In genomic region chr17:72733619-72734282, GRCh38 we compare ENCODE assay signal across 21 cellular contexts.
DNase-seq lines count a peak whose midpoint lies in the region; ATAC-seq, FAIRE-seq and TF ChIP-seq lines count a peak whose summit lies in the region.
"Had no signal": no experiment of that assay in that cellular context is flagged by ENCODE, and none has a peak within 500 bp of the region (broad histone marks: within the 10 kb centered on the region; RNA-seq: fewer than 3 reads in every experiment).

No MANE protein-coding gene starts in this region.

- H3K4me2 ChIP-seq in mammary epithelial cell (ENCODE audit: insufficient read depth, low read depth, low read length), result no peak overlapping the region
- H3K4me2 ChIP-seq: PC-9 had no signal

- no peaks in the 10 kb centered on the region for H3K9me3 ChIP-seq in mammary epithelial cell (replicated peaks; ENCODE audit: insufficient read depth, low read length)
- H3K9me3 ChIP-seq: esophagus muscularis mucosa had no signal

- H3K4me3 ChIP-seq in bronchial epithelial cell (ENCODE audit: low read depth, low read length) (no peak overlapping the region), mammary epithelial cell (replicated peaks in 1 of 3; ENCODE audit: insufficient read depth in 1 of 3, low read depth in 2 of 3, low read length in 3 of 3) (no peak overlapping the region)
- H3K4me3 ChIP-seq: esophagus muscularis mucosa, PC-9 had no signal

- H3K27ac ChIP-seq in mammary epithelial cell (ENCODE audit: insufficient read depth, low read depth, low read length), result no peak overlapping the region
- H3K27ac ChIP-seq: esophagus muscularis mucosa, parathyroid adenoma, PC-9 had no signal

- CTCF ChIA-PET in mammary epithelial cell (lab: Charles Lee; ENCODE audit: low non-redundant PET), result no interaction called here

- no peaks in the 10 kb centered on the region for H3K27me3 ChIP-seq in bronchial epithelial cell (ENCODE audit: control insufficient read depth, insufficient read depth, low read length)
- no peaks in the 10 kb centered on the region for H3K27me3 ChIP-seq in mammary epithelial cell (ENCODE audit: insufficient read depth, low read length)
- H3K27me3 ChIP-seq: esophagus muscularis mucosa had no signal

- in situ Hi-C loops in mammary epithelial cell (cut with MboI; ENCODE audit: low sequenced_read_pairs in 2 of 2), result loop anchor here in 1 of 2 donors (25.0 kb wide), 1 partner anchor 629 kb away; no protein-coding TSS in a partner anchor

- FAIRE-seq in GM12892 (lab: Jason Lieb, UNC), result peak; percentile 24
- peak; percentile 32 for FAIRE-seq in bronchial epithelial cell (lab: Jason Lieb, UNC)

- H3K27ac Mint-ChIP-seq in mesothelial cell of epicardium, result no peak overlapping the region
- H3K27ac Mint-ChIP-seq: activated T-helper 2 cell treated with anti-CD3 and anti-CD28 coated beads, Interferon-gamma antibody, Interleukin-2, Interleukin-4, amounts not matched to agents 10 μg/mL and 5 μg/mL and 100 μg/mL, durations not matched to agents 14 hours and 24 hours and 36 hours; CD4-positive, alpha-beta memory T cell had no signal

- H3K4me1 ChIP-seq in mammary epithelial cell (ENCODE audit: insufficient read depth, low read length), result no peaks in the 10 kb centered on the region
- H3K4me1 ChIP-seq: esophagus muscularis mucosa, parathyroid adenoma had no signal

- H3K36me3 ChIP-seq in bronchial epithelial cell (ENCODE audit: control insufficient read depth, insufficient read depth, low read length) (no peaks in the 10 kb centered on the region), mammary epithelial cell (ENCODE audit: insufficient read depth, low read length) (no peaks in the 10 kb centered on the region)

- no peak for DNase-seq in GM12892 (ENCODE audit: insufficient read length)
- DNase-seq in bronchial epithelial cell (ENCODE audit: low read depth), result no peak
- no peak for DNase-seq in mammary epithelial cell
- no peak for DNase-seq in DMS 273 (lab: John Stamatoyannopoulos, UW; ENCODE audit: unreplicated experiment)
- DNase-seq in mesothelial cell of epicardium (ENCODE audit: low spot score in 2 of 2, unreplicated experiment in 2 of 2), result no peak
- DNase-seq: activated CD4-positive, alpha-beta T cell treated with anti-CD3 and anti-CD28 coated beads for 1 hour; amniotic stem cell; caudate nucleus; CD4-positive, alpha-beta memory T cell; DMS79; glutamatergic neuron; NCI-H1930; NCI-H510A treated with DMSO at 0.1 percent for 48 hours; PC-9; stimulated activated CD4-positive, alpha-beta T cell treated with anti-CD3 and anti-CD28 coated beads, Interleukin-2, amount 100 ng/mL, for 48 hours had no signal

- H4K20me1 ChIP-seq in mammary epithelial cell (ENCODE audit: insufficient read depth, low read length), result no peaks in the 10 kb centered on the region

- no peaks in the 10 kb centered on the region for H3K36me3 Mint-ChIP-seq in mesothelial cell of epicardium

- peaks cover 8% of the 10 kb centered on the region for H3K4me1 Mint-ChIP-seq in mesothelial cell of epicardium

- no peaks in the 10 kb centered on the region for H3K9me3 Mint-ChIP-seq in mesothelial cell of epicardium
- H3K9me3 Mint-ChIP-seq: activated T-helper 2 cell treated with anti-CD3 and anti-CD28 coated beads, Interferon-gamma antibody, Interleukin-2, Interleukin-4, amounts not matched to agents 10 μg/mL and 5 μg/mL and 100 μg/mL, durations not matched to agents 14 hours and 24 hours and 36 hours; CD4-positive, alpha-beta memory T cell had no signal

- no peak overlapping the region for H3K4me3 Mint-ChIP-seq in mesothelial cell of epicardium
- H3K4me3 Mint-ChIP-seq: CD4-positive, alpha-beta memory T cell had no signal

- no peaks in the 10 kb centered on the region for H3K79me2 ChIP-seq in mammary epithelial cell (ENCODE audit: insufficient read depth, low read length)
- H3K79me2 ChIP-seq: parathyroid adenoma had no signal

- no peak overlapping the region for H3K9ac ChIP-seq in mammary epithelial cell (ENCODE audit: insufficient read depth, low read length)
- H3K9ac ChIP-seq: parathyroid adenoma had no signal

- intact Hi-C loops in mammary epithelial cell (cut with micrococcal nuclease), result no loop called here

- no peak for TF ChIP-seq POLR2A in GM12892 (IDR thresholded peaks at IDR 0.05; ENCODE audit: low read depth, low read length)

- TF ChIP-seq CTCF in bronchial epithelial cell (IDR thresholded peaks at IDR 0.05; ENCODE audit: insufficient read depth, low read length, severe bottlenecking) (no peak), mammary epithelial cell (conservative IDR thresholded peaks at IDR 0.05 in 1 of 2, IDR thresholded peaks at IDR 0.05 in 1 of 2; ENCODE audit: extremely low read depth in 1 of 2, insufficient read depth in 1 of 2, low read depth in 1 of 2, low read length in 2 of 2) (no peak), mesothelial cell of epicardium (IDR thresholded peaks at IDR 0.05; ENCODE audit: unreplicated experiment) (no peak)

- BruUV-seq in mammary epithelial cell (replicated peaks; lab: Mats Ljungman, UMichigan), result no TSS peak

- 54% methylated on average over 3 of the region's 3 CpGs for WGBS in mammary epithelial cell (ENCODE audit: low coverage, missing lambda C conversion rate)

- dilution Hi-C loops in mammary epithelial cell (cut with HindIII; ENCODE audit: low sequenced_read_pairs), result no loop called here

- no peak overlapping the region for H2AFZ ChIP-seq in mammary epithelial cell (ENCODE audit: low read depth, low read length)
- H2AFZ ChIP-seq: parathyroid adenoma, PC-9 had no signal

- H3K27me3 Mint-ChIP-seq in mesothelial cell of epicardium (ENCODE audit: low read depth), result no peaks in the 10 kb centered on the region
- H3K27me3 Mint-ChIP-seq: CD4-positive, alpha-beta memory T cell had no signal

- ATAC-seq in GM19463 (IDR thresholded peaks at IDR 0.05; ENCODE audit: unreplicated experiment) (peak; percentile 75), HG03103 (IDR thresholded peaks at IDR 0.05; ENCODE audit: low read depth, unreplicated experiment) (peak; percentile 68), HG03520 (IDR thresholded peaks at IDR 0.05; ENCODE audit: unreplicated experiment) (no peak)
